ENCODE assay signal across 18 cellular contexts in the genomic region with DNA sequence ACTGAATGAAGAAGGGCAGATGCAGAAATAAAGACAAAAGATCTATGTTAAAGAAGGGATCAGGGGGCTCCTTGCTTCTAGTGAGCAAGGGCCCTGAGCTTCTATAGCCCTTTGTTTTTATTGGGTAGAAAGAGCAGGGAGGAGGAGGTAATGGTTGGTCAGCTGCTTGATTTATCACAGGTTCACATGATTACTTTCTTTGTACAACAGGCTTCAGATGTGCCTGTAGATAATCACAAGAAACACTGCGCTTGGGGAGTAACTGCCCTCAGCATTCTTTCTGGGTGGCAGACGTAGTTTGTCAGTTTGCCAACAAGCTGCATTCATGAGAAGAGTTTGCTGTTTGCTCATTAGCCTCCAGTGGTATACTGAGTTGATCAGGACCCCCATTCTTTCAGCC.
"Had no signal": no experiment of that assay in that cellular context is flagged by ENCODE, and none has a peak within 500 bp of the region (broad histone marks: within the 10 kb centered on the region; RNA-seq: fewer than 3 reads in every experiment).

No MANE protein-coding gene starts in this region.

- H3K27ac ChIP-seq: heart right ventricle, skin epidermis, tibial nerve had no signal

- H3K27ac Mint-ChIP-seq: activated CD4-positive, alpha-beta memory T cell treated with anti-CD3 and anti-CD28 coated beads for 36 hours; activated naive CD8-positive, alpha-beta T cell had no signal

- H3K27me3 Mint-ChIP-seq: activated CD4-positive, alpha-beta memory T cell treated with anti-CD3 and anti-CD28 coated beads for 36 hours; activated naive CD8-positive, alpha-beta T cell had no signal

- H3K27me3 ChIP-seq: heart right ventricle, tibial nerve had no signal

- ATAC-seq: heart right ventricle, left colon had no signal

- DNase-seq: activated CD4-positive, alpha-beta memory T cell treated with anti-CD3 and anti-CD28 coated beads for 36 hours; activated gamma-delta T cell treated with Interleukin-2 at 50 U/mL for 16 hours; activated T-cell treated with anti-CD3 and anti-CD28 coated beads, Interleukin-2, amount 50 U/mL, for 48 hours; anterior cingulate cortex; cortex of kidney; effector CD4-positive, alpha-beta T cell; heart right ventricle; left colon; midbrain; stimulated activated CD4-positive, alpha-beta T cell treated with anti-CD3 and anti-CD28 coated beads, Interleukin-15, amount 100 ng/mL, for 24 hours; stimulated activated CD4-positive, alpha-beta T cell treated with anti-CD3 and anti-CD28 coated beads, Interleukin-4, amount 100 ng/mL, for 1 hour; stimulated activated naive CD4-positive, alpha-beta T cell; SW 1271 had no signal

- H3K36me3 ChIP-seq: heart right ventricle, tibial nerve had no signal

- H3K4me3 Mint-ChIP-seq: activated CD4-positive, alpha-beta memory T cell treated with anti-CD3 and anti-CD28 coated beads for 36 hours; activated naive CD8-positive, alpha-beta T cell; neural crest cell had no signal

- H3K4me3 ChIP-seq: heart right ventricle, lung, skin epidermis, tibial nerve had no signal
